ENCODE assay signal across 1 cellular context in genomic region chr16:30185141-30185682, GRCh38.
TF ChIP-seq lines count a peak whose summit lies in the region.

No MANE protein-coding gene starts in this region.

TF ChIP-seq in HepG2, 621 proteins besides CTCF, POLR2A, EP300 and RAD21 (continued from another document):
- TF ChIP-seq ZBTB40 (IDR thresholded peaks at IDR 0.05) (no peak), ZBTB40 (CRISPR knock-in tag; IDR thresholded peaks at IDR 0.05) (no peak), SP140L (CRISPR knock-in tag; IDR thresholded peaks at IDR 0.05; ENCODE audit: borderline replicate concordance) (no peak), YY1 (IDR thresholded peaks at IDR 0.05; ENCODE audit: insufficient read depth, insufficient replicate concordance, low read depth, low read length) (no peak)
- TF ChIP-seq, protein P1, sequence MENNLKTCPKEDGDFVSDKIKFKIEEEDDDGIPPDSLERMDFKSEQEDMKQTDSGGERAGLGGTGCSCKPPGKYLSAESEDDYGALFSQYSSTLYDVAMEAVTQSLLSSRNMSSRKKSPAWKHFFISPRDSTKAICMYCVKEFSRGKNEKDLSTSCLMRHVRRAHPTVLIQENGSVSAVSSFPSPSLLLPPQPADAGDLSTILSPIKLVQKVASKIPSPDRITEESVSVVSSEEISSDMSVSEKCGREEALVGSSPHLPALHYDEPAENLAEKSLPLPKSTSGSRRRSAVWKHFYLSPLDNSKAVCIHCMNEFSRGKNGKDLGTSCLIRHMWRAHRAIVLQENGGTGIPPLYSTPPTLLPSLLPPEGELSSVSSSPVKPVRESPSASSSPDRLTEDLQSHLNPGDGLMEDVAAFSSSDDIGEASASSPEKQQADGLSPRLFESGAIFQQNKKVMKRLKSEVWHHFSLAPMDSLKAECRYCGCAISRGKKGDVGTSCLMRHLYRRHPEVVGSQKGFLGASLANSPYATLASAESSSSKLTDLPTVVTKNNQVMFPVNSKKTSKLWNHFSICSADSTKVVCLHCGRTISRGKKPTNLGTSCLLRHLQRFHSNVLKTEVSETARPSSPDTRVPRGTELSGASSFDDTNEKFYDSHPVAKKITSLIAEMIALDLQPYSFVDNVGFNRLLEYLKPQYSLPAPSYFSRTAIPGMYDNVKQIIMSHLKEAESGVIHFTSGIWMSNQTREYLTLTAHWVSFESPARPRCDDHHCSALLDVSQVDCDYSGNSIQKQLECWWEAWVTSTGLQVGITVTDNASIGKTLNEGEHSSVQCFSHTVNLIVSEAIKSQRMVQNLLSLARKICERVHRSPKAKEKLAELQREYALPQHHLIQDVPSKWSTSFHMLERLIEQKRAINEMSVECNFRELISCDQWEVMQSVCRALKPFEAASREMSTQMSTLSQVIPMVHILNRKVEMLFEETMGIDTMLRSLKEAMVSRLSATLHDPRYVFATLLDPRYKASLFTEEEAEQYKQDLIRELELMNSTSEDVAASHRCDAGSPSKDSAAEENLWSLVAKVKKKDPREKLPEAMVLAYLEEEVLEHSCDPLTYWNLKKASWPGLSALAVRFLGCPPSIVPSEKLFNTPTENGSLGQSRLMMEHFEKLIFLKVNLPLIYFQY (CRISPR knock-in tag; IDR thresholded peaks at IDR 0.05; ENCODE audit: borderline replicate concordance) = no peak
- TF ChIP-seq, protein P2, sequence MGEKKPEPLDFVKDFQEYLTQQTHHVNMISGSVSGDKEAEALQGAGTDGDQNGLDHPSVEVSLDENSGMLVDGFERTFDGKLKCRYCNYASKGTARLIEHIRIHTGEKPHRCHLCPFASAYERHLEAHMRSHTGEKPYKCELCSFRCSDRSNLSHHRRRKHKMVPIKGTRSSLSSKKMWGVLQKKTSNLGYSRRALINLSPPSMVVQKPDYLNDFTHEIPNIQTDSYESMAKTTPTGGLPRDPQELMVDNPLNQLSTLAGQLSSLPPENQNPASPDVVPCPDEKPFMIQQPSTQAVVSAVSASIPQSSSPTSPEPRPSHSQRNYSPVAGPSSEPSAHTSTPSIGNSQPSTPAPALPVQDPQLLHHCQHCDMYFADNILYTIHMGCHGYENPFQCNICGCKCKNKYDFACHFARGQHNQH (CRISPR knock-in tag; IDR thresholded peaks at IDR 0.05) = 0 out of 2 replicates have a peak, but pooled peaks have one; percentile 26
- TF ChIP-seq, protein P3, sequence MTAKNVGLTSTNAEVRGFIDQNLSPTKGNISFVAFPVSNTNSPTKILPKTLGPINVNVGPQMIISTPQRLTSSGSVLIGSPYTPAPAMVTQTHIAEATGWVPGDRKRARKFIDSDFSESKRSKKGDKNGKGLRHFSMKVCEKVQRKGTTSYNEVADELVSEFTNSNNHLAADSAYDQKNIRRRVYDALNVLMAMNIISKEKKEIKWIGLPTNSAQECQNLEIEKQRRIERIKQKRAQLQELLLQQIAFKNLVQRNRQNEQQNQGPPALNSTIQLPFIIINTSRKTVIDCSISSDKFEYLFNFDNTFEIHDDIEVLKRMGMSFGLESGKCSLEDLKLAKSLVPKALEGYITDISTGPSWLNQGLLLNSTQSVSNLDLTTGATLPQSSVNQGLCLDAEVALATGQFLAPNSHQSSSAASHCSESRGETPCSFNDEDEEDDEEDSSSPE (CRISPR knock-in tag; IDR thresholded peaks at IDR 0.05) = no peak
